Comparison of ENCODE assay signal across 9 cellular contexts in the genomic region with DNA sequence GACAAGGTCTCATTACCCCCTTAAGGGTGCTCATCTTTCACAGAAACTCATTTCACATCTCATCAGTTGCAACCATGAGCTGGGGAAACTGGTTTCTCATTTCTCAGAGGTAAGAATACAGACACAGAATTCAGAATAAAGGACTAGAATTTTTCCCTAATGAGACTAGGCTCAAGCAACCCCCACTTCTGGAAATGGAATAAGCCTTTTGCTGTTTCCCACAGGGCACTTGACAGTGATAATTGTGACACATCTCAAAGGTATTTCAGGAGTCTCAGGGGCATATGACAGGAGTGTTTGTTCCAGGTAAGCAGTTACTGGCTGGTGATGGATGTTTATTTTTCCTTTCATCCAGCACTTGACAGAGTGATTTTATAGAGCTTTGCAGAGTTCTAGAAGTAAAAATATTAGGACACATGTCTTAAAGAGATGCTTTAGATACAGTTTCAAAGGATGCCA.
DNase-seq lines count a peak whose midpoint lies in the region; ATAC-seq and TF ChIP-seq lines count a peak whose summit lies in the region.
"Had no signal": no experiment of that assay in that cellular context is flagged by ENCODE, and none has a peak within 500 bp of the region (broad histone marks: within the 10 kb centered on the region; RNA-seq: fewer than 3 reads in every experiment).

No MANE protein-coding gene starts in this region.

- H3K27ac ChIP-seq in HUES6 (ENCODE audit: low read depth, low read length), result peak overlapping the region; percentile 36; the same call in 1 of the 2 replicates
- peak overlapping the region; percentile 7 for H3K27ac ChIP-seq in neural cell (ENCODE audit: low read length)
- no peak overlapping the region for H3K27ac ChIP-seq in neuronal stem cell (replicated peaks; ENCODE audit: low read length)

- H3K4ac ChIP-seq in neuronal stem cell (ENCODE audit: low read length), result no peak overlapping the region

- H2AFZ ChIP-seq in neural cell (ENCODE audit: low read depth, low read length) (no peak overlapping the region), neuronal stem cell (ENCODE audit: low read length) (no peak overlapping the region)

- no peak overlapping the region for H2AK5ac ChIP-seq in neuronal stem cell (ENCODE audit: low read depth, low read length)

- H3K18ac ChIP-seq in neuronal stem cell (ENCODE audit: low read length), result no peak overlapping the region

- H2BK5ac ChIP-seq in neuronal stem cell (ENCODE audit: low read length), result no peak overlapping the region

- no peak overlapping the region for H2BK12ac ChIP-seq in neuronal stem cell (ENCODE audit: low read length)

- H3K4me3 ChIP-seq in HUES6 (ENCODE audit: low read depth, low read length) (no peak overlapping the region), neural cell (ENCODE audit: low read length) (no peak overlapping the region), neuronal stem cell (ENCODE audit: low read length in 2 of 2) (no peak overlapping the region)

- TF ChIP-seq CTCF in WTC11 (IDR thresholded peaks at IDR 0.05), result no peak
- TF ChIP-seq CTCF in neural cell (IDR thresholded peaks at IDR 0.05; ENCODE audit: poor library complexity, severe bottlenecking), result no peak

- H3K36me3 Mint-ChIP-seq in WTC11, result no peaks in the 10 kb centered on the region

- CTCF ChIA-PET in WTC11 (lab: Charles Lee), result no interaction called here

- no peaks in the 10 kb centered on the region for H3K79me2 ChIP-seq in neural cell (replicated peaks; ENCODE audit: insufficient read depth, low read length)

- POLR2A ChIA-PET in WTC11 (lab: Charles Lee), result no interaction called here

- no peaks in the 10 kb centered on the region for H3K9me3 Mint-ChIP-seq in WTC11
- H3K9me3 Mint-ChIP-seq: T-helper 1 cell treated with Interleukin-12 subunit alpha and Interleukin-12 subunit beta and Interleukin-4 antibody, amounts not matched to agents 30 μg/mL and 1 μg/mL, for 36 hours had no signal

- H3K9me2 ChIP-seq in neural cell (ENCODE audit: insufficient read depth, low read length), result no peaks in the 10 kb centered on the region

- no peak overlapping the region for H2BK15ac ChIP-seq in neuronal stem cell (ENCODE audit: low read length)

- peak overlapping the region; percentile 14; the same call in 1 of the 2 replicates for H3K27ac Mint-ChIP-seq in WTC11
- H3K27ac Mint-ChIP-seq: T-helper 1 cell treated with Interleukin-12 subunit alpha and Interleukin-12 subunit beta and Interleukin-4 antibody, amounts not matched to agents 30 μg/mL and 1 μg/mL, for 36 hours had no signal

- no peak overlapping the region for H4K91ac ChIP-seq in neuronal stem cell (ENCODE audit: low read depth, low read length, poor library complexity)

- H3F3A ChIP-seq in neural cell (ENCODE audit: insufficient read depth, low read length, poor library complexity, severe bottlenecking), result no peaks in the 10 kb centered on the region

- ATAC-seq in GM19043 (IDR thresholded peaks at IDR 0.05; ENCODE audit: low read depth, unreplicated experiment) (peak; percentile 33), WTC11 (peak; percentile 60)

- H2BK120ac ChIP-seq in neuronal stem cell (ENCODE audit: low read depth, low read length), result no peak overlapping the region

- H3K9me3 ChIP-seq in HUES6 (ENCODE audit: control insufficient read depth, insufficient read depth, low read depth, low read length), result no peaks in the 10 kb centered on the region
- H3K9me3 ChIP-seq in neural cell (ENCODE audit: low read length), result no peaks in the 10 kb centered on the region
- peaks cover 0 to 3% of the 10 kb centered on the region in 2 donors for H3K9me3 ChIP-seq in neuronal stem cell (replicated peaks in 1 of 2; ENCODE audit: control insufficient read depth in 2 of 2, insufficient read depth in 1 of 2, low read depth in 1 of 2, low read length in 2 of 2)

- TF ChIP-seq RAD21 in neural cell (conservative IDR thresholded peaks at IDR 0.05), result peak; percentile 24

- peak; percentile 100 for TF ChIP-seq EP300 in neural cell (conservative IDR thresholded peaks at IDR 0.05; ENCODE audit: poor library complexity, severe bottlenecking)

- no peaks in the 10 kb centered on the region for H3K27me3 Mint-ChIP-seq in WTC11 (ENCODE audit: low read depth)

- H3K36me3 ChIP-seq in HUES6 (ENCODE audit: control insufficient read depth, insufficient read depth, low read length), result no peaks in the 10 kb centered on the region
- H3K36me3 ChIP-seq in neural cell (ENCODE audit: insufficient read depth, low read length), result no peaks in the 10 kb centered on the region
- H3K36me3 ChIP-seq in neuronal stem cell (replicated peaks in 1 of 2; ENCODE audit: control insufficient read depth in 2 of 2, insufficient read depth in 2 of 2, low read length in 2 of 2), result no peaks in the 10 kb centered on the region

- no peak overlapping the region for H3K4me3 Mint-ChIP-seq in WTC11
- H3K4me3 Mint-ChIP-seq: T-helper 1 cell treated with Interleukin-12 subunit alpha and Interleukin-12 subunit beta and Interleukin-4 antibody, amounts not matched to agents 30 μg/mL and 1 μg/mL, for 36 hours had no signal

- H3K4me1 Mint-ChIP-seq in WTC11, result peaks cover 10% of the 10 kb centered on the region

- no peak overlapping the region for H4K8ac ChIP-seq in neuronal stem cell (ENCODE audit: low read depth, low read length)

- H3K79me1 ChIP-seq in neuronal stem cell (ENCODE audit: low read depth, low read length), result no peaks in the 10 kb centered on the region

- no peaks in the 10 kb centered on the region for H3K27me3 ChIP-seq in HUES6 (ENCODE audit: control insufficient read depth, insufficient read depth, low read length)
- no peaks in the 10 kb centered on the region for H3K27me3 ChIP-seq in neural cell (ENCODE audit: insufficient read depth, low read depth, low read length)
- H3K27me3 ChIP-seq in neuronal stem cell (ENCODE audit: control insufficient read depth in 3 of 3, insufficient read depth in 3 of 3, low read depth in 1 of 3, low read length in 3 of 3), result no peaks in the 10 kb centered on the region

- no peak overlapping the region for H3K14ac ChIP-seq in neuronal stem cell (ENCODE audit: low read length)

- H3K4me2 ChIP-seq in neural cell (ENCODE audit: low read length), result no peak overlapping the region
- no peak overlapping the region for H3K4me2 ChIP-seq in neuronal stem cell (ENCODE audit: insufficient read depth, low read length, poor library complexity, severe bottlenecking)

- H3K23ac ChIP-seq in neuronal stem cell (ENCODE audit: low read depth, low read length, poor library complexity), result no peak overlapping the region

- H3K9ac ChIP-seq in HUES6 (ENCODE audit: low read length) (no peak overlapping the region), neural cell (ENCODE audit: low read length) (no peak overlapping the region), neuronal stem cell (ENCODE audit: low read depth, low read length, poor library complexity) (no peak overlapping the region)

- no peak for DNase-seq in WTC11 (ENCODE audit: low spot score)
- DNase-seq in GM19238 (ENCODE audit: insufficient read length, low spot score), result no peak
- DNase-seq in stimulated activated CD4-positive, alpha-beta T cell treated with anti-CD3 and anti-CD28 coated beads, Interleukin-4, amount 100 ng/mL, for 24 hours, result no peak
- no peak for DNase-seq in neuronal stem cell (ENCODE audit: low spot score)
- no peak for DNase-seq in foreskin melanocyte

- no peaks in the 10 kb centered on the region for H4K20me1 ChIP-seq in neural cell (ENCODE audit: insufficient read depth)

- H3K4me1 ChIP-seq in HUES6 (ENCODE audit: control insufficient read depth, insufficient read depth, low read length) (peaks cover 13% of the 10 kb centered on the region), neuronal stem cell (ENCODE audit: control insufficient read depth in 2 of 2, insufficient read depth in 1 of 2, low read depth in 1 of 2, low read length in 2 of 2) (peaks cover 2 to 4% of the 10 kb centered on the region in 2 donors)

TF ChIP-seq in WTC11, 78 proteins besides CTCF, POLR2A, EP300 and RAD21 (continues in another document):
- TF ChIP-seq TEAD4 (CRISPR knock-in tag; IDR thresholded peaks at IDR 0.05) (no peak), TCF7 (CRISPR knock-in tag; IDR thresholded peaks at IDR 0.05; ENCODE audit: low read depth) (no peak), IRF2 (CRISPR knock-in tag; IDR thresholded peaks at IDR 0.05; ENCODE audit: borderline replicate concordance, low read depth) (no peak), CBFB (CRISPR knock-in tag; IDR thresholded peaks at IDR 0.05; ENCODE audit: low read depth) (no peak)
- TF ChIP-seq, protein P1, sequence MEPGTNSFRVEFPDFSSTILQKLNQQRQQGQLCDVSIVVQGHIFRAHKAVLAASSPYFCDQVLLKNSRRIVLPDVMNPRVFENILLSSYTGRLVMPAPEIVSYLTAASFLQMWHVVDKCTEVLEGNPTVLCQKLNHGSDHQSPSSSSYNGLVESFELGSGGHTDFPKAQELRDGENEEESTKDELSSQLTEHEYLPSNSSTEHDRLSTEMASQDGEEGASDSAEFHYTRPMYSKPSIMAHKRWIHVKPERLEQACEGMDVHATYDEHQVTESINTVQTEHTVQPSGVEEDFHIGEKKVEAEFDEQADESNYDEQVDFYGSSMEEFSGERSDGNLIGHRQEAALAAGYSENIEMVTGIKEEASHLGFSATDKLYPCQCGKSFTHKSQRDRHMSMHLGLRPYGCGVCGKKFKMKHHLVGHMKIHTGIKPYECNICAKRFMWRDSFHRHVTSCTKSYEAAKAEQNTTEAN (CRISPR knock-in tag; IDR thresholded peaks at IDR 0.05), result no peak

TF ChIP-seq in neural cell, 6 proteins besides CTCF, POLR2A, EP300 and RAD21 (continues in another document):
- TF ChIP-seq, protein P2, sequence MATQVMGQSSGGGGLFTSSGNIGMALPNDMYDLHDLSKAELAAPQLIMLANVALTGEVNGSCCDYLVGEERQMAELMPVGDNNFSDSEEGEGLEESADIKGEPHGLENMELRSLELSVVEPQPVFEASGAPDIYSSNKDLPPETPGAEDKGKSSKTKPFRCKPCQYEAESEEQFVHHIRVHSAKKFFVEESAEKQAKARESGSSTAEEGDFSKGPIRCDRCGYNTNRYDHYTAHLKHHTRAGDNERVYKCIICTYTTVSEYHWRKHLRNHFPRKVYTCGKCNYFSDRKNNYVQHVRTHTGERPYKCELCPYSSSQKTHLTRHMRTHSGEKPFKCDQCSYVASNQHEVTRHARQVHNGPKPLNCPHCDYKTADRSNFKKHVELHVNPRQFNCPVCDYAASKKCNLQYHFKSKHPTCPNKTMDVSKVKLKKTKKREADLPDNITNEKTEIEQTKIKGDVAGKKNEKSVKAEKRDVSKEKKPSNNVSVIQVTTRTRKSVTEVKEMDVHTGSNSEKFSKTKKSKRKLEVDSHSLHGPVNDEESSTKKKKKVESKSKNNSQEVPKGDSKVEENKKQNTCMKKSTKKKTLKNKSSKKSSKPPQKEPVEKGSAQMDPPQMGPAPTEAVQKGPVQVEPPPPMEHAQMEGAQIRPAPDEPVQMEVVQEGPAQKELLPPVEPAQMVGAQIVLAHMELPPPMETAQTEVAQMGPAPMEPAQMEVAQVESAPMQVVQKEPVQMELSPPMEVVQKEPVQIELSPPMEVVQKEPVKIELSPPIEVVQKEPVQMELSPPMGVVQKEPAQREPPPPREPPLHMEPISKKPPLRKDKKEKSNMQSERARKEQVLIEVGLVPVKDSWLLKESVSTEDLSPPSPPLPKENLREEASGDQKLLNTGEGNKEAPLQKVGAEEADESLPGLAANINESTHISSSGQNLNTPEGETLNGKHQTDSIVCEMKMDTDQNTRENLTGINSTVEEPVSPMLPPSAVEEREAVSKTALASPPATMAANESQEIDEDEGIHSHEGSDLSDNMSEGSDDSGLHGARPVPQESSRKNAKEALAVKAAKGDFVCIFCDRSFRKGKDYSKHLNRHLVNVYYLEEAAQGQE (IDR thresholded peaks at IDR 0.05; ENCODE audit: borderline replicate concordance), result peak; percentile 95
